ENCODE assay signal across 21 cellular contexts in genomic region chr11:2585566-2586090, GRCh38.
DNase-seq lines count a peak whose midpoint lies in the region; ATAC-seq and TF ChIP-seq lines count a peak whose summit lies in the region.
"Had no signal": no experiment of that assay in that cellular context is flagged by ENCODE, and none has a peak within 500 bp of the region (broad histone marks: within the 10 kb centered on the region; RNA-seq: fewer than 3 reads in every experiment).

No MANE protein-coding gene starts in this region.

- TF ChIP-seq CTCF in DND-41 (IDR thresholded peaks at IDR 0.05; ENCODE audit: borderline replicate concordance, extremely low read depth, low read length, poor library complexity, severe bottlenecking) (no peak), coronary artery (IDR thresholded peaks at IDR 0.05) (no peak), A673 (conservative IDR thresholded peaks at IDR 0.05; ENCODE audit: low read depth, low read length) (no peak)

- H3K9ac ChIP-seq in DND-41 (ENCODE audit: low read depth, low read length): no peak overlapping the region
- H3K9ac ChIP-seq: BLaER1 treated with 17β-estradiol and CSF1 and Interleukin-3, amounts not matched to agents 10 nM and 100 nM had no signal

- H2AFZ ChIP-seq in DND-41 (ENCODE audit: low read depth, low read length): no peak overlapping the region

- ATAC-seq in DND-41 (ENCODE audit: insufficient read depth, low read depth) (no peak), HG03432 (IDR thresholded peaks at IDR 0.05; ENCODE audit: unreplicated experiment) (no peak)
- ATAC-seq: activated naive CD4-positive, alpha-beta T cell treated with anti-CD3 and anti-CD28 coated beads, Interleukin-2, amount 50 U/mL, for 72 hours; esophagus mucosa; gastroesophageal sphincter; natural killer cell had no signal

- no TSS peak for BruUV-seq in A673 (replicated peaks; lab: Mats Ljungman, UMichigan)

- H3K9me3 ChIP-seq in DND-41 (ENCODE audit: insufficient read depth, low read length, severe bottlenecking) (no peaks in the 10 kb centered on the region), A673 (ENCODE audit: low read depth, low read length, poor library complexity, severe bottlenecking) (no peaks in the 10 kb centered on the region)
- H3K9me3 ChIP-seq: BLaER1 treated with 17β-estradiol and CSF1 and Interleukin-3, amounts not matched to agents 10 nM and 100 nM; gastroesophageal sphincter had no signal

- no peaks in the 10 kb centered on the region for H3K27me3 ChIP-seq in DND-41 (ENCODE audit: insufficient read depth, low read length, poor library complexity)
- H3K27me3 ChIP-seq in A673 (replicated peaks; ENCODE audit: insufficient read depth, low read depth, low read length, poor library complexity): no peaks in the 10 kb centered on the region
- H3K27me3 ChIP-seq: BLaER1 treated with 17β-estradiol and CSF1 and Interleukin-3, amounts not matched to agents 10 nM and 100 nM; gastroesophageal sphincter had no signal

- H3K4me1 ChIP-seq in DND-41 (ENCODE audit: insufficient read depth, low read length) (no peaks in the 10 kb centered on the region), A673 (ENCODE audit: insufficient read depth, low read length, poor library complexity, severe bottlenecking) (no peaks in the 10 kb centered on the region)
- H3K4me1 ChIP-seq: gastroesophageal sphincter had no signal

- peak; percentile 19 for DNase-seq in activated CD4-positive, CD25-positive, alpha-beta regulatory T cell treated with anti-CD3 and anti-CD28 coated beads, Interleukin-2, amount 50 U/mL, for 72 hours
- DNase-seq in activated CD4-positive, CD25-positive, alpha-beta regulatory T cell (lab: John Stamatoyannopoulos, UW): no peak
- DNase-seq in DND-41: peak; percentile 0
- DNase-seq in coronary artery (ENCODE audit: low spot score): peak; percentile 53
- DNase-seq in retina: peak; percentile 1
- no peak for DNase-seq in GF-D8 (lab: John Stamatoyannopoulos, UW)
- no peak for DNase-seq in A673 (ENCODE audit: low spot score)
- DNase-seq: activated CD4-positive, alpha-beta T cell treated with anti-CD3 and anti-CD28 coated beads, Interleukin-2, amount 10 ng/mL, durations not matched to agents 7 days and 5 days; effector memory CD4-positive, alpha-beta T cell; GOT3; MM.1S; natural killer cell; NCI-H1694; NCI-H748 treated with DMSO at 0.1 percent for 48 hours; SHP77 treated with DMSO at 0.1 percent for 48 hours had no signal

- H3K4me2 ChIP-seq in DND-41 (ENCODE audit: insufficient read depth, low read length): no peak overlapping the region
- H3K4me2 ChIP-seq: BLaER1 treated with 17β-estradiol and CSF1 and Interleukin-3, amounts not matched to agents 10 nM and 100 nM had no signal

- intact Hi-C loops in A673 (cut with micrococcal nuclease; ENCODE audit: unreplicated experiment): no loop called here

- POLR2A ChIA-PET in A673 (lab: Charles Lee; ENCODE audit: low non-redundant PET): no interaction called here

- H3K79me2 ChIP-seq in DND-41 (ENCODE audit: insufficient read depth, low read length): no peaks in the 10 kb centered on the region

- peaks cover 3% of the 10 kb centered on the region; the same call in 1 of the 2 replicates for H4K20me1 ChIP-seq in DND-41 (ENCODE audit: insufficient read depth, low read length)

- CTCF ChIA-PET in A673 (lab: Charles Lee): no interaction called here

- no peak overlapping the region for H3K4me3 ChIP-seq in DND-41 (ENCODE audit: low read depth in 1 of 2, low read length in 2 of 2)
- no peak overlapping the region for H3K4me3 ChIP-seq in coronary artery
- no peak overlapping the region for H3K4me3 ChIP-seq in A673 (ENCODE audit: low read depth, low read length, poor library complexity, severe bottlenecking)
- H3K4me3 ChIP-seq: BLaER1 treated with 17β-estradiol and CSF1 and Interleukin-3, amounts not matched to agents 10 nM and 100 nM; gastroesophageal sphincter; skin epidermis had no signal

- no peak overlapping the region for H3K27ac ChIP-seq in DND-41 (ENCODE audit: low read length)
- H3K27ac ChIP-seq in coronary artery: no peak overlapping the region
- H3K27ac ChIP-seq in A673 (ENCODE audit: low read depth, low read length, poor library complexity, severe bottlenecking): no peak overlapping the region
- H3K27ac ChIP-seq: BLaER1 treated with 17β-estradiol and CSF1 and Interleukin-3, amounts not matched to agents 10 nM and 100 nM; gastroesophageal sphincter; skin epidermis had no signal

- H3K36me3 ChIP-seq in DND-41 (ENCODE audit: insufficient read depth, low read length): no peaks in the 10 kb centered on the region
- no peaks in the 10 kb centered on the region for H3K36me3 ChIP-seq in A673 (ENCODE audit: insufficient read depth, low read length, poor library complexity, severe bottlenecking)
- H3K36me3 ChIP-seq: gastroesophageal sphincter had no signal

Comparison
In these comparisons a context has a peak if more than half of its experiments do, and no peak if none do; other contexts are left out.
1. DNase-seq: peak in activated CD4-positive, CD25-positive, alpha-beta regulatory T cell treated with anti-CD3 and anti-CD28 coated beads, Interleukin-2, amount 50 U/mL, for 72 hours (single experiment), DND-41 (single experiment), coronary artery (single experiment) and retina (single experiment); none in activated CD4-positive, CD25-positive, alpha-beta regulatory T cell (0 of 4), GF-D8 (single experiment) and A673 (single experiment).